In the genomic region with DNA sequence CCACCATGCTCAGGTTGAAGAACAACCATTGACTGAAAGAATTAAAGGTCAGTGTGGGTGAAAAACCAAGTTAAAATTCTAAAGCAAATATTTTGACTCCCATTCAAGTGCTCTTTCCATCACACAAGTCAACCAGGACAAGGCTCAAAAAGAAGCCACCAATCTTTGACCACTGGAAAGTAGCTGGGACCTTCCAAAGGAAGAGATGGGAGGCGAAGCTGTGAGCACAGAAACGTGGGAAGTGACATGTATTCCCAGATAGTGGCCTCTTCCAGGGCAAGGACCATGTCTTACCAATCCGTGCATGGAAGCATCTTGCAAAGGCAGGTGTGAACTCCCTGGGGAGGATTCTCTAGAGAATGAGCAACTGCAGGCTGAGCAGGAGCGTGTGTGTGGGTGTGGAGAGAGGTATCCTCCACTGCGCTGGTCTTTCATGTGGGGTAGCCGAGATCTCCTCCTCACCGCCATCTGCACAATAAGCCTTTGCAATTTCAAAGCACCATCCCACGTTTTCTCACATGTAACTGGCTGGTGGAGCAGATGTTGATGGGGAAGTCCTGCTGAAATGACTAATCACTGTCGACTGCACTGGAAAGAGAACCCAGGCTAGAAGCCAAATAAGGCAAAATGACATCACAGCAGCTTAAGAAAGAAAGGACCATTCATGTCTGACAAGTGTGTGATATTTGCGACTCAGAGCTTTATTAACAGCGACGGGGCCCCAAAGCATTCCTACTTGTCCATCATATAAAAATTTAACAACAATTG, we compare ENCODE assay signal across 9 cellular contexts.
A peak's percentile ranks its signal among the peaks of the same experiment; 100 is the strongest.
DNase-seq lines count a peak whose midpoint lies in the region; ATAC-seq and TF ChIP-seq lines count a peak whose summit lies in the region.
"Had no signal": no experiment of that assay in that cellular context is flagged by ENCODE, and none has a peak within 500 bp of the region (broad histone marks: within the 10 kb centered on the region; RNA-seq: fewer than 3 reads in every experiment).

No MANE protein-coding gene starts in this region.

- no peaks in the 10 kb centered on the region for H3K23me2 ChIP-seq in H9 (ENCODE audit: insufficient read length, low read depth, low read length, poor library complexity, severe bottlenecking)

- H4K20me1 ChIP-seq in H9 (ENCODE audit: control insufficient read depth, insufficient read depth, insufficient read length): no peaks in the 10 kb centered on the region

- H3K4me3 Mint-ChIP-seq in CD8-positive, alpha-beta T cell: no peak overlapping the region
- no peak overlapping the region for H3K4me3 Mint-ChIP-seq in H9

- CTCF ChIA-PET in CD8-positive, alpha-beta T cell (lab: Charles Lee): no interaction called here

- H3K4me3 ChIP-seq in CD8-positive, alpha-beta T cell (ENCODE audit: low read depth, low read length): no peak overlapping the region
- H3K4me3 ChIP-seq in uterus: no peak overlapping the region
- H3K4me3 ChIP-seq: upper lobe of left lung had no signal

- H2BK12ac ChIP-seq in H9 (ENCODE audit: insufficient read length, low read depth, low read length): no peak overlapping the region

- peak in 2 of 7 experiments; percentile 12 to 45 for DNase-seq in CD8-positive, alpha-beta T cell
- DNase-seq in activated CD4-positive, alpha-beta T cell treated with anti-CD3 and anti-CD28 coated beads for 48 hours: peak; percentile 90
- DNase-seq in fibroblast of the conjunctiva (ENCODE audit: low read depth) (peak; percentile 32), superior temporal gyrus (ENCODE audit: extremely low spot score) (peak; percentile 73), uterus (no peak), H9 (no peak)

- intact Hi-C loops in CD8-positive, alpha-beta T cell (cut with DNase I, micrococcal nuclease): no loop called here
- intact Hi-C loops in uterus (cut with DNase I; ENCODE audit: low total_unique reads): no loop called here

- no peak overlapping the region for H4K8ac ChIP-seq in H9 (replicated peaks; ENCODE audit: insufficient read length, low read depth, low read length)

- H3K14ac ChIP-seq in H9 (ENCODE audit: insufficient read depth, low read length): no peak overlapping the region

- no peaks in the 10 kb centered on the region for H3K36me3 ChIP-seq in CD8-positive, alpha-beta T cell (ENCODE audit: insufficient read depth, low read length)
- no peaks in the 10 kb centered on the region for H3K36me3 ChIP-seq in uterus
- H3K36me3 ChIP-seq: upper lobe of left lung had no signal

- no peak overlapping the region for H3K9ac ChIP-seq in H9 (ENCODE audit: extremely low read depth, insufficient read length, low read length)

- H3K27ac Mint-ChIP-seq in CD8-positive, alpha-beta T cell: no peak overlapping the region
- no peak overlapping the region for H3K27ac Mint-ChIP-seq in H9

- no peak overlapping the region for H3K23ac ChIP-seq in H9 (ENCODE audit: insufficient read length, low read depth, low read length)

- no peak overlapping the region for H2BK5ac ChIP-seq in H9 (ENCODE audit: insufficient read length, low read length)

- no peaks in the 10 kb centered on the region for H3K36me3 Mint-ChIP-seq in CD8-positive, alpha-beta T cell
- H3K36me3 Mint-ChIP-seq in H9 (ENCODE audit: insufficient read depth in 1 of 3, low read depth in 3 of 3): no peaks in the 10 kb centered on the region

- H4K91ac ChIP-seq in H9 (ENCODE audit: insufficient read length, low read depth, low read length): no peak overlapping the region

- no CpG with 5 or more reads among the region's 12 CpGs for WGBS in H9 (ENCODE audit: extremely low coverage, insufficient read length, low lambda C conversion rate)

- H2AK5ac ChIP-seq in H9 (ENCODE audit: insufficient read length, low read length): no peak overlapping the region

- H4K5ac ChIP-seq in H9 (ENCODE audit: insufficient read length, low read depth, low read length): no peak overlapping the region

- no peak overlapping the region for H2BK15ac ChIP-seq in H9 (ENCODE audit: low read depth, low read length)

- no peak overlapping the region for H3K4me2 ChIP-seq in H9 (ENCODE audit: insufficient read depth, insufficient read length, low read length)

- H3K27me3 Mint-ChIP-seq in CD8-positive, alpha-beta T cell (ENCODE audit: low read depth): peaks cover 2% of the 10 kb centered on the region
- peaks cover 3% of the 10 kb centered on the region for H3K27me3 Mint-ChIP-seq in H9 (ENCODE audit: low read depth)

- no peaks in the 10 kb centered on the region for H3K27me3 ChIP-seq in CD8-positive, alpha-beta T cell (ENCODE audit: insufficient read depth, low read length)
- H3K27me3 ChIP-seq in uterus (no peaks in the 10 kb centered on the region), H9 (ENCODE audit: insufficient read depth, low read length) (no peaks in the 10 kb centered on the region)
- H3K27me3 ChIP-seq: upper lobe of left lung had no signal

- POLR2A ChIA-PET in CD8-positive, alpha-beta T cell (lab: Charles Lee): no interaction called here

- ATAC-seq in CD8-positive, alpha-beta T cell: peak; percentile 81
- ATAC-seq in GM19397 (IDR thresholded peaks at IDR 0.05; ENCODE audit: unreplicated experiment): peak; percentile 73
- peak; percentile 91 for ATAC-seq in HG03439 (IDR thresholded peaks at IDR 0.05; ENCODE audit: unreplicated experiment)

- H3K4me1 ChIP-seq in CD8-positive, alpha-beta T cell (ENCODE audit: insufficient read depth, low read length): peaks cover 11% of the 10 kb centered on the region
- H3K4me1 ChIP-seq in uterus (no peaks in the 10 kb centered on the region), H9 (ENCODE audit: insufficient read depth, low read length) (no peaks in the 10 kb centered on the region)

- H3K79me1 ChIP-seq in H9 (ENCODE audit: insufficient read depth, low read depth, low read length, poor library complexity, severe bottlenecking): no peaks in the 10 kb centered on the region

- H3K18ac ChIP-seq in H9 (ENCODE audit: insufficient read length, low read depth, low read length): no peak overlapping the region

- no peaks in the 10 kb centered on the region for H3K9me3 Mint-ChIP-seq in CD8-positive, alpha-beta T cell
- H3K9me3 Mint-ChIP-seq in H9: no peaks in the 10 kb centered on the region; a peak in 1 of 5 replicates

- H3K79me2 ChIP-seq in H9 (ENCODE audit: insufficient read depth, low read length): no peaks in the 10 kb centered on the region

- no peak overlapping the region for H2AFZ ChIP-seq in H9 (ENCODE audit: low read length)

- H3K4ac ChIP-seq in H9 (ENCODE audit: low read depth, low read length): no peak overlapping the region

- H3K27ac ChIP-seq in CD8-positive, alpha-beta T cell (ENCODE audit: low read depth, low read length): no peak overlapping the region
- H3K27ac ChIP-seq in uterus: no peak overlapping the region
- H3K27ac ChIP-seq in H9 (ENCODE audit: insufficient read length, low read depth, low read length): no peak overlapping the region
- H3K27ac ChIP-seq: upper lobe of left lung had no signal

- H3K9me3 ChIP-seq in CD8-positive, alpha-beta T cell (ENCODE audit: low read length): no peaks in the 10 kb centered on the region
- no peaks in the 10 kb centered on the region for H3K9me3 ChIP-seq in uterus
- H3K9me3 ChIP-seq in H9 (ENCODE audit: control insufficient read depth, low read depth, low read length): no peaks in the 10 kb centered on the region
- H3K9me3 ChIP-seq: upper lobe of left lung had no signal

- no peak overlapping the region for H2BK20ac ChIP-seq in H9 (ENCODE audit: low read depth, low read length, poor library complexity, severe bottlenecking)

- no peak for TF ChIP-seq CTCF in CD8-positive, alpha-beta T cell (IDR thresholded peaks at IDR 0.05)
- TF ChIP-seq CTCF in uterus (IDR thresholded peaks at IDR 0.05) (no peak), H9 (conservative IDR thresholded peaks at IDR 0.05) (no peak)

- H3K4me1 Mint-ChIP-seq in CD8-positive, alpha-beta T cell (ENCODE audit: low read depth): peaks cover 17% of the 10 kb centered on the region
- peaks cover 2 to 5% of the 10 kb centered on the region in 2 experiments; a peak in 2 of 4 replicates for H3K4me1 Mint-ChIP-seq in H9

- H3K56ac ChIP-seq in H9 (ENCODE audit: insufficient read length, low read depth, low read length): no peak overlapping the region

- no peak overlapping the region for H3T11ph ChIP-seq in H9 (ENCODE audit: low read length)

- no peak for TF ChIP-seq POLR2A in uterus (IDR thresholded peaks at IDR 0.05)

- H2BK120ac ChIP-seq in H9 (ENCODE audit: low read depth, low read length, poor library complexity, severe bottlenecking): no peak overlapping the region

Comparison
In these comparisons a context has a peak if more than half of its experiments do, and no peak if none do; other contexts are left out.
1. DNase-seq: peak in activated CD4-positive, alpha-beta T cell treated with anti-CD3 and anti-CD28 coated beads for 48 hours (single experiment), fibroblast of the conjunctiva (single experiment) and superior temporal gyrus (single experiment); none in uterus (0 of 2) and H9 (single experiment).
2. Peak in every context shown above with its lines, with median percentiles within 50 percentile points of each other: ATAC-seq.